ENCODE assay signal across 16 cellular contexts in the genomic region with DNA sequence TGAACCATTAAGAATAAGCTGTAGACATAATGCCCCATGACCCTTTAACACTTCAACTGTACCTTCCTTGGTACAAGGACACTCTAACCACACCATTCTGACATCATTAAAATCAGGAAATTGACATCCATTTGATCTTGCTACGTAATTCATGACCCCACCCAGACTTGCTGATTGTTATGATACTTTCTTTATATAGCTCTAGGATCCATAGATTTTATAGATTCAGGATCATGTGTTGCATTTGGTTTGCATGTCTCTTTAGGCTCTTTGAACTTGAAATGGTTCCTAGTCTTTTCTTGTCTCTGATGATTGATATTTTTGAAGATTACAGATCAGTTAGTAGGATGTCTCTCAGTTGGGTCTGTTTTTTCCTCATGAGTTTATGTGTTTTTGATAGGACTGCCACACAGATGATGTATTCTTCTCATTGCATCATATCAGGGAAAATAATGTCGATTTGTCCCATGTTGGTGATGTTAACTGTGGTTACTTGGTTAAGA. TPM values are rescaled to one million over a fixed set of nuclear protein-coding genes. Genes with fewer than 3 reads are reported as not detected.
DNase-seq lines count a peak whose midpoint lies in the region; ATAC-seq and TF ChIP-seq lines count a peak whose summit lies in the region.
"Had no signal": no experiment of that assay in that cellular context is flagged by ENCODE, and none has a peak within 500 bp of the region (broad histone marks: within the 10 kb centered on the region; RNA-seq: fewer than 3 reads in every experiment).

No MANE protein-coding gene starts in this region.

- H3K9me3 ChIP-seq in Peyer's patch = no peaks in the 10 kb centered on the region
- H3K9me3 ChIP-seq: HAP-1 had no signal

- peak; percentile 53 to 58 (median 57) for ATAC-seq in natural killer cell
- no peak for ATAC-seq in natural killer cell treated with Interleukin-12 subunit alpha and Interleukin-12 subunit beta and Interleukin-15 and Interleukin-18, amount 100 ng/mL, for 72 hours
- peak; percentile 65 to 89 for ATAC-seq in naive thymus-derived CD8-positive, alpha-beta T cell

- no peaks in the 10 kb centered on the region for H3K4me1 ChIP-seq in Peyer's patch
- H3K4me1 ChIP-seq: HAP-1 had no signal

- POLR2A ChIA-PET in naive thymus-derived CD8-positive, alpha-beta T cell (lab: Charles Lee) = interaction anchor here (0.6 to 3.1 kb wide), 6 partner anchors 8 to 97 kb away, joined by 3 to 16 read pairs (median 5); no protein-coding TSS in a partner anchor

- peaks cover 22% of the 10 kb centered on the region for H3K36me3 Mint-ChIP-seq in T-helper 1 cell treated with Interleukin-12 subunit alpha and Interleukin-12 subunit beta and Interleukin-4 antibody, amounts not matched to agents 30 μg/mL and 1 μg/mL, for 36 hours (ENCODE audit: low read depth)
- H3K36me3 Mint-ChIP-seq in natural killer cell = no peaks in the 10 kb centered on the region
- peaks cover 12% of the 10 kb centered on the region for H3K36me3 Mint-ChIP-seq in natural killer cell treated with Interleukin-12 subunit alpha and Interleukin-12 subunit beta and Interleukin-15 and Interleukin-18, amount 100 ng/mL, for 72 hours
- H3K36me3 Mint-ChIP-seq in naive thymus-derived CD8-positive, alpha-beta T cell = peaks cover 0 to 32% (median 11%) of the 10 kb centered on the region in 3 donors

- intact Hi-C loops in natural killer cell (cut with micrococcal nuclease) = no loop called here

- no peak overlapping the region for H3K27ac ChIP-seq in Peyer's patch
- H3K27ac ChIP-seq: 22Rv1; BLaER1 treated with 17β-estradiol and CSF1 and Interleukin-3, amounts not matched to agents 10 nM and 100 nM had no signal

- TF ChIP-seq CTCF in natural killer cell (IDR thresholded peaks at IDR 0.05) (no peak), Peyer's patch (IDR thresholded peaks at IDR 0.05) (no peak)

- no peaks in the 10 kb centered on the region for H3K27me3 Mint-ChIP-seq in T-helper 1 cell treated with Interleukin-12 subunit alpha and Interleukin-12 subunit beta and Interleukin-4 antibody, amounts not matched to agents 30 μg/mL and 1 μg/mL, for 36 hours (ENCODE audit: low read depth)
- H3K27me3 Mint-ChIP-seq in natural killer cell (ENCODE audit: low read depth in 2 of 2) = no peaks in the 10 kb centered on the region
- H3K27me3 Mint-ChIP-seq in natural killer cell treated with Interleukin-12 subunit alpha and Interleukin-12 subunit beta and Interleukin-15 and Interleukin-18, amount 100 ng/mL, for 72 hours = no peaks in the 10 kb centered on the region
- H3K27me3 Mint-ChIP-seq in naive thymus-derived CD8-positive, alpha-beta T cell = no peaks in the 10 kb centered on the region

- no peaks in the 10 kb centered on the region for H3K27me3 ChIP-seq in Peyer's patch
- H3K27me3 ChIP-seq: BLaER1 treated with 17β-estradiol and CSF1 and Interleukin-3, amounts not matched to agents 10 nM and 100 nM had no signal

- peaks cover 27% of the 10 kb centered on the region for H3K4me1 Mint-ChIP-seq in T-helper 1 cell treated with Interleukin-12 subunit alpha and Interleukin-12 subunit beta and Interleukin-4 antibody, amounts not matched to agents 30 μg/mL and 1 μg/mL, for 36 hours (ENCODE audit: low read depth)
- H3K4me1 Mint-ChIP-seq in natural killer cell = peaks cover 23 to 39% of the 10 kb centered on the region in 2 donors
- H3K4me1 Mint-ChIP-seq in natural killer cell treated with Interleukin-12 subunit alpha and Interleukin-12 subunit beta and Interleukin-15 and Interleukin-18, amount 100 ng/mL, for 72 hours (ENCODE audit: low read depth in 2 of 2) = peaks cover 25 to 28% of the 10 kb centered on the region in 2 donors
- peaks cover 26 to 37% (median 32%) of the 10 kb centered on the region in 4 donors for H3K4me1 Mint-ChIP-seq in naive thymus-derived CD8-positive, alpha-beta T cell

- H3K4me3 Mint-ChIP-seq in T-helper 1 cell treated with Interleukin-12 subunit alpha and Interleukin-12 subunit beta and Interleukin-4 antibody, amounts not matched to agents 30 μg/mL and 1 μg/mL, for 36 hours = no peak overlapping the region
- H3K4me3 Mint-ChIP-seq in natural killer cell = no peak overlapping the region
- H3K4me3 Mint-ChIP-seq in natural killer cell treated with Interleukin-12 subunit alpha and Interleukin-12 subunit beta and Interleukin-15 and Interleukin-18, amount 100 ng/mL, for 72 hours = no peak overlapping the region
- H3K4me3 Mint-ChIP-seq in naive thymus-derived CD8-positive, alpha-beta T cell = peak overlapping the region in 7 of 10 donors; percentile 0 to 31 (median 9)

- no peak for DNase-seq in T-helper 1 cell
- DNase-seq in natural killer cell = no peak
- no peak for DNase-seq in natural killer cell treated with Interleukin-12 subunit alpha and Interleukin-12 subunit beta and Interleukin-15 and Interleukin-18, amount 100 ng/mL, for 72 hours (ENCODE audit: low spot score)
- peak; percentile 66 for DNase-seq in central memory CD4-positive, alpha-beta T cell
- DNase-seq in naive thymus-derived CD8-positive, alpha-beta T cell = peak in 4 of 10 donors; percentile 22 to 67 (median 46)
- DNase-seq in NCI-H1694 treated with DMSO at 0.1 percent for 48 hours (lab: John Stamatoyannopoulos, UW) = no peak
- DNase-seq in Peyer's patch = no peak
- DNase-seq: Calu3, DMS79, NCI-H1436, NCI-H2081, NCI-H524 had no signal

- peaks cover 0 to 3% (median 0%) of the 10 kb centered on the region in 3 donors for H3K36me3 ChIP-seq in Peyer's patch
- H3K36me3 ChIP-seq: HAP-1 had no signal

- H3K27ac Mint-ChIP-seq in T-helper 1 cell treated with Interleukin-12 subunit alpha and Interleukin-12 subunit beta and Interleukin-4 antibody, amounts not matched to agents 30 μg/mL and 1 μg/mL, for 36 hours = peak overlapping the region; percentile 29
- peak overlapping the region in 1 of 2 donors; percentile 12 for H3K27ac Mint-ChIP-seq in natural killer cell
- peak overlapping the region in 1 of 2 donors; percentile 4 for H3K27ac Mint-ChIP-seq in natural killer cell treated with Interleukin-12 subunit alpha and Interleukin-12 subunit beta and Interleukin-15 and Interleukin-18, amount 100 ng/mL, for 72 hours
- H3K27ac Mint-ChIP-seq in naive thymus-derived CD8-positive, alpha-beta T cell = peak overlapping the region in 9 of 10 donors; percentile 49 to 93 (median 86)

- no peak overlapping the region for H3K4me3 ChIP-seq in Peyer's patch
- H3K4me3 ChIP-seq: BLaER1 treated with 17β-estradiol and CSF1 and Interleukin-3, amounts not matched to agents 10 nM and 100 nM; HAP-1 had no signal

- H3K9me3 Mint-ChIP-seq in T-helper 1 cell treated with Interleukin-12 subunit alpha and Interleukin-12 subunit beta and Interleukin-4 antibody, amounts not matched to agents 30 μg/mL and 1 μg/mL, for 36 hours = no peaks in the 10 kb centered on the region
- H3K9me3 Mint-ChIP-seq in natural killer cell = no peaks in the 10 kb centered on the region
- no peaks in the 10 kb centered on the region for H3K9me3 Mint-ChIP-seq in natural killer cell treated with Interleukin-12 subunit alpha and Interleukin-12 subunit beta and Interleukin-15 and Interleukin-18, amount 100 ng/mL, for 72 hours
- no peaks in the 10 kb centered on the region for H3K9me3 Mint-ChIP-seq in naive thymus-derived CD8-positive, alpha-beta T cell

- no peak for TF ChIP-seq POLR2A in Peyer's patch (IDR thresholded peaks at IDR 0.05)

RNA-seq across cellular contexts. Expression of gene CCM2, which starts 13.5 kb away (rescaled TPM):
- total RNA-seq in natural killer cell = 100 to 1,000 TPM in 1 of 3 donors, 10 to 100 TPM in 2; 66.2 to 104 (median 97.5) TPM
- 10 to 100 TPM; 59.2 to 68.4 TPM for total RNA-seq in natural killer cell treated with Interleukin-12 subunit alpha and Interleukin-12 subunit beta and Interleukin-15 and Interleukin-18, amount 100 ng/mL, for 72 hours
- total RNA-seq in naive thymus-derived CD8-positive, alpha-beta T cell = 100 to 1,000 TPM; 160 to 167 TPM
- 10 to 100 TPM; 49.9 to 81.7 (median 63.2) TPM for polyA plus RNA-seq in naive thymus-derived CD8-positive, alpha-beta T cell
- total RNA-seq in Peyer's patch = 10 to 100 TPM; 23.3 to 49.5 (median 32.5) TPM

RNA-seq across cellular contexts. Expression of gene MYO1G, which starts 34.7 kb away (rescaled TPM):
- total RNA-seq in natural killer cell (100 to 1,000 TPM; 371 to 470 (median 429) TPM), Peyer's patch (10 to 100 TPM in 1 of 4 donors, 1 to 10 TPM in 3; 2.7 to 14.9 (median 5.0) TPM)
- 100 to 1,000 TPM; 465 to 518 TPM for total RNA-seq in natural killer cell treated with Interleukin-12 subunit alpha and Interleukin-12 subunit beta and Interleukin-15 and Interleukin-18, amount 100 ng/mL, for 72 hours
- 10 to 100 TPM; 44.4 to 44.5 TPM for total RNA-seq in naive thymus-derived CD8-positive, alpha-beta T cell
- polyA plus RNA-seq in naive thymus-derived CD8-positive, alpha-beta T cell = 100 to 1,000 TPM in 1 of 3 donors, 10 to 100 TPM in 2; 60.0 to 106 (median 73.8) TPM

Comparison
In these comparisons a context has a peak if more than half of its experiments do, and no peak if none do; other contexts are left out.
1. ATAC-seq: peak in natural killer cell (3 of 3) and naive thymus-derived CD8-positive, alpha-beta T cell (2 of 2); none in natural killer cell treated with Interleukin-12 subunit alpha and Interleukin-12 subunit beta and Interleukin-15 and Interleukin-18, amount 100 ng/mL, for 72 hours (0 of 2).
2. H3K4me3 Mint-ChIP-seq: peak in naive thymus-derived CD8-positive, alpha-beta T cell (7 of 10); none in T-helper 1 cell treated with Interleukin-12 subunit alpha and Interleukin-12 subunit beta and Interleukin-4 antibody, amounts not matched to agents 30 μg/mL and 1 μg/mL, for 36 hours (single experiment), natural killer cell (single experiment) and natural killer cell treated with Interleukin-12 subunit alpha and Interleukin-12 subunit beta and Interleukin-15 and Interleukin-18, amount 100 ng/mL, for 72 hours (single experiment).
3. RNA of gene MYO1G, which starts 34.7 kb away (total RNA-seq): 465 to 518 TPM in natural killer cell treated with Interleukin-12 subunit alpha and Interleukin-12 subunit beta and Interleukin-15 and Interleukin-18, amount 100 ng/mL, for 72 hours and 371 to 470 TPM in natural killer cell; 44.4 to 44.5 TPM in naive thymus-derived CD8-positive, alpha-beta T cell and 2.7 to 14.9 TPM in Peyer's patch; every median in the first group is over 4 times any median in the second.